17 cellular contexts compared by ENCODE assay signal in genomic region chr9:79868532-79869189, GRCh38.
DNase-seq lines count a peak whose midpoint lies in the region; ATAC-seq and TF ChIP-seq lines count a peak whose summit lies in the region.
"Had no signal": no experiment of that assay in that cellular context is flagged by ENCODE, and none has a peak within 500 bp of the region (broad histone marks: within the 10 kb centered on the region; RNA-seq: fewer than 3 reads in every experiment).

No MANE protein-coding gene starts in this region.

- no peak overlapping the region for H3K27ac Mint-ChIP-seq in memory B cell
- H3K27ac Mint-ChIP-seq: activated CD4-positive, alpha-beta T cell treated with anti-CD3 and anti-CD28 coated beads for 36 hours; CD8-positive, alpha-beta T cell; HFFc6; stimulated activated naive CD8-positive, alpha-beta T cell treated with anti-CD3 and anti-CD28 coated beads, Interleukin-15, Interleukin-2, amounts not matched to agents 100 ng/mL and 50 ng/mL, for 24 hours had no signal

- DNase-seq in NOMO-1 treated with DMSO at 0.1 percent for 48 hours (lab: John Stamatoyannopoulos, UW; ENCODE audit: unreplicated experiment) (peak; percentile 82), memory B cell (ENCODE audit: low spot score in 2 of 2) (no peak), NCI-H446 treated with DMSO at 0.1 percent for 48 hours (lab: John Stamatoyannopoulos, UW) (no peak), RWPE1 (ENCODE audit: low spot score) (no peak), NCI-H2171 (lab: John Stamatoyannopoulos, UW) (no peak)
- no peak for DNase-seq in activated CD8-positive, alpha-beta memory T cell treated with anti-CD3 and anti-CD28 coated beads, Interleukin-2, amount 50 U/mL, for 48 hours
- DNase-seq: activated CD4-positive, alpha-beta T cell treated with anti-CD3 and anti-CD28 coated beads for 36 hours; CD8-positive, alpha-beta T cell; HFFc6; mammary epithelial cell; NCI-H1092 treated with DMSO at 0.1 percent for 48 hours; NCI-H526 treated with DMSO at 0.1 percent for 48 hours; pancreas; stimulated activated CD4-positive, alpha-beta T cell treated with anti-CD3 and anti-CD28 coated beads, Interleukin-1b, Interleukin-23, amount 100 ng/mL, for 48 hours had no signal

- H3K27me3 Mint-ChIP-seq in memory B cell, result no peaks in the 10 kb centered on the region
- H3K27me3 Mint-ChIP-seq: activated CD4-positive, alpha-beta T cell treated with anti-CD3 and anti-CD28 coated beads for 36 hours; stimulated activated naive CD8-positive, alpha-beta T cell treated with anti-CD3 and anti-CD28 coated beads, Interleukin-15, Interleukin-2, amounts not matched to agents 100 ng/mL and 50 ng/mL, for 24 hours had no signal

- CTCF ChIA-PET in RWPE1 (lab: Yijun Ruan, JAX), result no interaction called here

- ATAC-seq in GM18867 (IDR thresholded peaks at IDR 0.05; ENCODE audit: unreplicated experiment) (peak; percentile 71), HG02623 (IDR thresholded peaks at IDR 0.05; ENCODE audit: unreplicated experiment) (peak; percentile 63), memory B cell (ENCODE audit: low read depth) (peak; percentile 81)
- ATAC-seq: activated CD4-positive, alpha-beta T cell treated with anti-CD3 and anti-CD28 coated beads for 36 hours; CD8-positive, alpha-beta T cell had no signal

- H3K27ac ChIP-seq in RWPE1, result no peak overlapping the region
- H3K27ac ChIP-seq: pancreas had no signal

- H3K9me3 Mint-ChIP-seq in memory B cell, result no peaks in the 10 kb centered on the region
- H3K9me3 Mint-ChIP-seq: CD8-positive, alpha-beta T cell; HFFc6; stimulated activated naive CD8-positive, alpha-beta T cell treated with anti-CD3 and anti-CD28 coated beads, Interleukin-15, Interleukin-2, amounts not matched to agents 100 ng/mL and 50 ng/mL, for 24 hours had no signal

- H3K4me3 Mint-ChIP-seq in memory B cell, result no peak overlapping the region
- H3K4me3 Mint-ChIP-seq: activated CD4-positive, alpha-beta T cell treated with anti-CD3 and anti-CD28 coated beads for 36 hours; CD8-positive, alpha-beta T cell; HFFc6; stimulated activated naive CD8-positive, alpha-beta T cell treated with anti-CD3 and anti-CD28 coated beads, Interleukin-15, Interleukin-2, amounts not matched to agents 100 ng/mL and 50 ng/mL, for 24 hours had no signal

- H3K4me1 Mint-ChIP-seq in memory B cell, result peaks cover 29% of the 10 kb centered on the region
- H3K4me1 Mint-ChIP-seq: activated CD4-positive, alpha-beta T cell treated with anti-CD3 and anti-CD28 coated beads for 36 hours had no signal

- POLR2A ChIA-PET in RWPE1 (lab: Yijun Ruan, JAX; ENCODE audit: low non-redundant PET), result no interaction called here

- no peaks in the 10 kb centered on the region for H3K36me3 Mint-ChIP-seq in memory B cell
- H3K36me3 Mint-ChIP-seq: CD8-positive, alpha-beta T cell had no signal

- no peak for TF ChIP-seq CTCF in RWPE1 (conservative IDR thresholded peaks at IDR 0.05; ENCODE audit: low read depth)
